In the genomic region with DNA sequence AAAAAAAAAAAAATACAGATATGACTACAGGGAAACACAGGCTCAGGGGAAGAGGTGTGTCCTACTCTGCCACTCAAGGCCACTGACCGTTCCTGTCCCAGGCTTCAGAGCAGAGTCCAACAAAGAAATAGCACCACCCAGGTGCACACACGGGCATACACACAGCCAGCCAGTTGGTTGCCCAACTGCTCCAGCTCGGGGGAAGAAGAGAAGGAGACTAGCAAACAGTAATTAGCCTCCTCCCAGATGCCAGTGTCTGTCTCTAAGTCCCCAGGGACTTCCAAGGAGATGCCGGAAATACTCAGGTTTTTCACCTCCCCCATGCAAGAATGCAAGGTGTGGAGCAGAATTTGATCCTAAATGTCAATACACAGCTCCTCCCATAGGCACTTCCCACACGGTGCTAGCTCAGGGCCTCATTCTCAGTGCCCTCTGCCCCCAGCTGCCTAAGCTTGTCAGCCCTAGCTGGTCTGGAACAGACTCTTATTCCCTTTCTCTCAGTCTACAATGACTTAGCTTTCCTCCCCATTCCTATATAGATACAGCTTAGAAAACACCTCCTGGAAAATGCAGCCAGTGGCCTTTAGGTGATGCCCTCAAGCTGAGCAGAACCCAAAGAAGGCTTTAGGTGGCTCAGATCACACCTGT, we compare ENCODE assay signal across 8 cellular contexts. TPM values are rescaled to one million over a fixed set of nuclear protein-coding genes. Genes with fewer than 3 reads are reported as not detected.
DNase-seq lines count a peak whose midpoint lies in the region; ATAC-seq and TF ChIP-seq lines count a peak whose summit lies in the region.

No MANE protein-coding gene starts in this region.

- no peak overlapping the region for H2AK5ac ChIP-seq in mesendoderm (ENCODE audit: low read length)

- peaks cover 7% of the 10 kb centered on the region for H3K79me2 ChIP-seq in mesendoderm (ENCODE audit: control insufficient read depth, insufficient read depth, low read length)

- peak overlapping the region; percentile 88 for H3K9ac ChIP-seq in mesendoderm (ENCODE audit: low read length)

- H3K79me1 ChIP-seq in mesendoderm (ENCODE audit: low read length): peaks cover 7% of the 10 kb centered on the region

- H3K36me3 ChIP-seq in mesendoderm (ENCODE audit: control insufficient read depth, insufficient read depth, low read length) (peaks cover 6% of the 10 kb centered on the region), thyroid gland (no peaks in the 10 kb centered on the region)

- peak overlapping the region; percentile 41 for H2BK5ac ChIP-seq in mesendoderm (ENCODE audit: low read length)

- H3K9me3 ChIP-seq in thyroid gland: no peaks in the 10 kb centered on the region

- H3K18ac ChIP-seq in mesendoderm (ENCODE audit: low read length): no peak overlapping the region

- intact Hi-C loops in activated T-helper 2 cell treated with anti-CD3 and anti-CD28 coated beads, Interferon-gamma antibody, Interleukin-2, Interleukin-4, amounts not matched to agents 10 μg/mL and 5 μg/mL and 100 μg/mL, durations not matched to agents 14 hours and 24 hours and 36 hours (cut with micrococcal nuclease): loop anchor here (5.0 kb wide), 3 partner anchors 123 to 1437 kb away; a partner anchor contains a TSS
- intact Hi-C loops in thyroid gland (cut with DNase I): loop anchor here (5.0 kb wide), 2 partner anchors 43 to 82 kb away; a partner anchor contains a TSS

- H3K27me3 ChIP-seq in mesendoderm (ENCODE audit: insufficient read depth, low read length, poor library complexity) (no peaks in the 10 kb centered on the region), thyroid gland (no peaks in the 10 kb centered on the region)

- TF ChIP-seq POLR2A in erythroblast (IDR thresholded peaks at IDR 0.05; ENCODE audit: low read length) (no peak), thyroid gland (IDR thresholded peaks at IDR 0.05) (no peak)

- H3K4me3 ChIP-seq in mesendoderm (ENCODE audit: low read length) (no peak overlapping the region), foreskin fibroblast (ENCODE audit: low read depth in 1 of 2, low read length in 2 of 2) (no peak overlapping the region), thyroid gland (replicated peaks in 1 of 3) (no peak overlapping the region)

- H4K5ac ChIP-seq in mesendoderm (ENCODE audit: low read length): no peak overlapping the region

- peak overlapping the region; percentile 86 for H3K4me3 Mint-ChIP-seq in activated T-helper 2 cell treated with anti-CD3 and anti-CD28 coated beads, Interferon-gamma antibody, Interleukin-2, Interleukin-4, amounts not matched to agents 10 μg/mL and 5 μg/mL and 100 μg/mL, durations not matched to agents 14 hours and 24 hours and 36 hours (ENCODE audit: low read depth)

- H2BK15ac ChIP-seq in mesendoderm (replicated peaks; ENCODE audit: low read depth): no peak overlapping the region

- H3K23ac ChIP-seq in mesendoderm (ENCODE audit: low read length): no peak overlapping the region

- peaks cover 4% of the 10 kb centered on the region for H3K36me3 Mint-ChIP-seq in activated T-helper 2 cell treated with anti-CD3 and anti-CD28 coated beads, Interferon-gamma antibody, Interleukin-2, Interleukin-4, amounts not matched to agents 10 μg/mL and 5 μg/mL and 100 μg/mL, durations not matched to agents 14 hours and 24 hours and 36 hours (ENCODE audit: low read depth)

- no peak overlapping the region for H3K4ac ChIP-seq in mesendoderm (ENCODE audit: low read depth, low read length)

- H3K56ac ChIP-seq in mesendoderm (ENCODE audit: low read length): peak overlapping the region; percentile 93

- DNase-seq in KBM-7 (peak; percentile 11), mesendoderm (peak; percentile 97), erythroblast (lab: John Stamatoyannopoulos, UW) (no peak), foreskin fibroblast (no peak), thyroid gland (no peak)
- no peak for DNase-seq in activated T-helper 2 cell treated with anti-CD3 and anti-CD28 coated beads, Interferon-gamma antibody, Interleukin-2, Interleukin-4, amounts not matched to agents 10 μg/mL and 5 μg/mL and 100 μg/mL, durations not matched to agents 14 hours and 24 hours and 36 hours (ENCODE audit: low spot score)

- H3K27ac Mint-ChIP-seq in activated T-helper 2 cell treated with anti-CD3 and anti-CD28 coated beads, Interferon-gamma antibody, Interleukin-2, Interleukin-4, amounts not matched to agents 10 μg/mL and 5 μg/mL and 100 μg/mL, durations not matched to agents 14 hours and 24 hours and 36 hours: no peak overlapping the region

- peak overlapping the region; percentile 61 for H3K27ac ChIP-seq in C4-2B
- peak overlapping the region; percentile 9 for H3K27ac ChIP-seq in mesendoderm (ENCODE audit: low read depth, low read length)
- no peak overlapping the region for H3K27ac ChIP-seq in thyroid gland

- no peak overlapping the region for H4K8ac ChIP-seq in mesendoderm (ENCODE audit: low read depth, low read length)

- H2BK120ac ChIP-seq in mesendoderm (ENCODE audit: low read depth, low read length): no peak overlapping the region

- in situ Hi-C loops in KBM-7 (cut with MboI; ENCODE audit: low pct_unique_long_range_greater_than_20kb, low sequenced_read_pairs): no loop called here

- H3K27me3 Mint-ChIP-seq in activated T-helper 2 cell treated with anti-CD3 and anti-CD28 coated beads, Interferon-gamma antibody, Interleukin-2, Interleukin-4, amounts not matched to agents 10 μg/mL and 5 μg/mL and 100 μg/mL, durations not matched to agents 14 hours and 24 hours and 36 hours (ENCODE audit: low read depth): no peaks in the 10 kb centered on the region

- H3K4me1 ChIP-seq in mesendoderm (ENCODE audit: control insufficient read depth, low read depth, low read length) (peaks cover 11% of the 10 kb centered on the region), thyroid gland (peaks cover 12 to 14% of the 10 kb centered on the region in 2 donors)

- no CpG with 5 or more reads among the region's 5 CpGs for WGBS in mesendoderm (ENCODE audit: extremely low coverage, insufficient coverage, low lambda C conversion rate)
- WGBS in thyroid gland, 2 donors: 69 to 74% methylated on average over 4 to 5 of the region's 5 CpGs

- no peak for ATAC-seq in HG03025 (IDR thresholded peaks at IDR 0.05; ENCODE audit: low FRiP score, unreplicated experiment)

- H3K9me3 Mint-ChIP-seq in activated T-helper 2 cell treated with anti-CD3 and anti-CD28 coated beads, Interferon-gamma antibody, Interleukin-2, Interleukin-4, amounts not matched to agents 10 μg/mL and 5 μg/mL and 100 μg/mL, durations not matched to agents 14 hours and 24 hours and 36 hours: no peaks in the 10 kb centered on the region

- H3K4me1 Mint-ChIP-seq in activated T-helper 2 cell treated with anti-CD3 and anti-CD28 coated beads, Interferon-gamma antibody, Interleukin-2, Interleukin-4, amounts not matched to agents 10 μg/mL and 5 μg/mL and 100 μg/mL, durations not matched to agents 14 hours and 24 hours and 36 hours (ENCODE audit: low read depth): peaks cover 21% of the 10 kb centered on the region

- TF ChIP-seq CTCF in C4-2B (conservative IDR thresholded peaks at IDR 0.05): no peak
- TF ChIP-seq CTCF in foreskin fibroblast (IDR thresholded peaks at IDR 0.05; ENCODE audit: low read depth, low read length): no peak
- TF ChIP-seq CTCF in thyroid gland (IDR thresholded peaks at IDR 0.05): no peak

- H3K4me2 ChIP-seq in mesendoderm (ENCODE audit: low read length): peak overlapping the region; percentile 53

RNA-seq across cellular contexts. Expression of a gene that starts 1.7 kb away (rescaled TPM):
- total RNA-seq in activated T-helper 2 cell treated with anti-CD3 and anti-CD28 coated beads, Interferon-gamma antibody, Interleukin-2, Interleukin-4, amounts not matched to agents 10 μg/mL and 5 μg/mL and 100 μg/mL, durations not matched to agents 14 hours and 24 hours and 36 hours: 1.6 TPM in 2 replicates
- 19.8 TPM for polyA plus RNA-seq in mesendoderm (2013, experiment 1 of 2)
- polyA plus RNA-seq in mesendoderm (2013, experiment 2 of 2): 18.7 TPM
- total RNA-seq in thyroid gland: 1 to 10 TPM; 3.2 to 9.2 (median 6.0) TPM

RNA-seq across cellular contexts. Expression of a gene that starts 45.7 kb away (rescaled TPM):
- total RNA-seq in activated T-helper 2 cell treated with anti-CD3 and anti-CD28 coated beads, Interferon-gamma antibody, Interleukin-2, Interleukin-4, amounts not matched to agents 10 μg/mL and 5 μg/mL and 100 μg/mL, durations not matched to agents 14 hours and 24 hours and 36 hours: 30.8 and 33.0 TPM in 2 replicates
- polyA plus RNA-seq in mesendoderm (2013, experiment 1 of 2): 10.2 TPM
- polyA plus RNA-seq in mesendoderm (2013, experiment 2 of 2): 10.0 TPM
- total RNA-seq in thyroid gland: 1 to 10 TPM; 3.0 to 8.7 (median 4.8) TPM

RNA-seq across cellular contexts. Expression of a gene that starts 46.0 kb away (rescaled TPM):
- 4.8 and 5.0 TPM in 2 replicates for total RNA-seq in activated T-helper 2 cell treated with anti-CD3 and anti-CD28 coated beads, Interferon-gamma antibody, Interleukin-2, Interleukin-4, amounts not matched to agents 10 μg/mL and 5 μg/mL and 100 μg/mL, durations not matched to agents 14 hours and 24 hours and 36 hours
- polyA plus RNA-seq in mesendoderm (2013, experiment 1 of 2): 1.9 TPM
- 2.0 TPM for polyA plus RNA-seq in mesendoderm (2013, experiment 2 of 2)
- total RNA-seq in thyroid gland: 1 to 10 TPM; 1.7 to 7.8 (median 4.6) TPM

Comparison
In these comparisons a context has a peak if more than half of its experiments do, and no peak if none do; other contexts are left out.
1. H3K27ac ChIP-seq: peak in C4-2B (single experiment) and mesendoderm (single experiment); none in thyroid gland (0 of 3).
2. DNase-seq: peak in KBM-7 (single experiment) and mesendoderm (single experiment); none in activated T-helper 2 cell treated with anti-CD3 and anti-CD28 coated beads, Interferon-gamma antibody, Interleukin-2, Interleukin-4, amounts not matched to agents 10 μg/mL and 5 μg/mL and 100 μg/mL, durations not matched to agents 14 hours and 24 hours and 36 hours (single experiment), erythroblast (0 of 2), foreskin fibroblast (0 of 2) and thyroid gland (0 of 2).